ENCODE assay signal across 39 cellular contexts in genomic region chr21:29670228-29670627, GRCh38.
"Had no signal": no experiment of that assay in that cellular context is flagged by ENCODE, and none has a peak within 500 bp of the region (broad histone marks: within the 10 kb centered on the region; RNA-seq: fewer than 3 reads in every experiment).

No MANE protein-coding gene starts in this region.

- ATAC-seq: activated naive CD8-positive, alpha-beta T cell treated with anti-CD3 and anti-CD28 coated beads, Interleukin-2, amount 50 U/mL, for 24 hours; activated T-cell treated with anti-CD3 and anti-CD28 coated beads, Interleukin-2, amount 50 U/mL, for 4 hours; activated T-helper 17 cell treated with anti-CD3 and anti-CD28 coated beads, Interleukin-2, amount 50 U/mL, for 72 hours; body of pancreas had no signal

- H3K36me3 ChIP-seq: adrenal gland, ascending aorta, brain microvascular endothelial cell, breast epithelium, cardiac muscle cell had no signal

- H3K27me3 ChIP-seq: adrenal gland, ascending aorta, body of pancreas, brain microvascular endothelial cell, breast epithelium, cardiac muscle cell had no signal

- DNase-seq: activated effector memory CD4-positive, alpha-beta T cell treated with anti-CD3 and anti-CD28 coated beads, Interleukin-2, amount 50 U/mL, for 16 hours; activated effector memory CD4-positive, alpha-beta T cell treated with Interleukin-2 at 50 U/mL for 16 hours; activated gamma-delta T cell; activated gamma-delta T cell treated with Interleukin-2 at 50 U/mL for 16 hours; activated naive CD4-positive, alpha-beta T cell; activated naive CD4-positive, alpha-beta T cell treated with anti-CD3 and anti-CD28 coated beads for 36 hours; activated naive CD4-positive, alpha-beta T cell treated with anti-CD3 and anti-CD28 coated beads, Interleukin-2, amount 10 ng/mL, durations not matched to agents 7 days and 5 days; activated naive CD4-positive, alpha-beta T cell treated with anti-CD3 and anti-CD28 coated beads, Interleukin-2, amount 50 U/mL, for 16 hours; activated naive CD4-positive, alpha-beta T cell treated with Interleukin-2 at 50 U/mL for 16 hours; activated naive CD8-positive, alpha-beta T cell treated with anti-CD3 and anti-CD28 coated beads for 36 hours; activated naive CD8-positive, alpha-beta T cell treated with anti-CD3 and anti-CD28 coated beads, Interleukin-2, amount 10 ng/mL, durations not matched to agents 7 days and 5 days; activated naive CD8-positive, alpha-beta T cell treated with anti-CD3 and anti-CD28 coated beads, Interleukin-2, amount 50 U/mL, for 24 hours; activated T-cell treated with anti-CD3 and anti-CD28 coated beads, Interleukin-2, amount 50 U/mL, for 1 hour; activated T-cell treated with anti-CD3 and anti-CD28 coated beads, Interleukin-2, amount 50 U/mL, for 4 hours; activated T-cell treated with anti-CD3 and anti-CD28 coated beads, Interleukin-2, amount 50 U/mL, for 48 hours; activated T-cell treated with anti-CD3 and anti-CD28 coated beads, Interleukin-2, amount 50 U/mL, for 72 hours; adrenal gland; amniotic stem cell; amygdala; anterior cingulate cortex; aorta; body of pancreas; brain microvascular endothelial cell; caudate nucleus; central memory CD4-positive, alpha-beta T cell; cerebellar nuclear complex had no signal

- H3K4me3 ChIP-seq: adrenal gland, ascending aorta, body of pancreas, breast epithelium, cardiac muscle cell had no signal

- H3K9me3 Mint-ChIP-seq: activated naive CD4-positive, alpha-beta T cell treated with anti-CD3 and anti-CD28 coated beads for 36 hours; activated naive CD4-positive, alpha-beta T cell treated with anti-CD3 and anti-CD28 coated beads, Interleukin-2, amount 10 ng/mL, durations not matched to agents 7 days and 5 days; activated naive CD4-positive, alpha-beta T cell treated with anti-CD3 and anti-CD28 coated beads, Interleukin-2, amount 50 U/mL, for 24 hours; activated naive CD8-positive, alpha-beta T cell treated with anti-CD3 and anti-CD28 coated beads for 36 hours; activated naive CD8-positive, alpha-beta T cell treated with anti-CD3 and anti-CD28 coated beads, Interleukin-2, amount 50 U/mL, for 24 hours; activated T-cell treated with anti-CD3 and anti-CD28 coated beads, Interleukin-2, amount 50 U/mL, for 72 hours; activated T-helper 1 cell treated with anti-CD3 and anti-CD28 coated beads, Interleukin-12 subunit alpha, Interleukin-12 subunit beta, Interleukin-2, Interleukin-4 antibody, amounts not matched to agents 30 ng/mL and 10 ng/mL and 1 ng/mL, durations not matched to agents 14 hours and 24 hours and 36 hours; activated T-helper 17 cell treated with anti-CD3 and anti-CD28 coated beads, Interleukin-2, amount 50 U/mL, for 72 hours; activated T-helper 2 cell treated with anti-CD3 and anti-CD28 coated beads, Interferon-gamma antibody, Interleukin-2, Interleukin-4, amounts not matched to agents 10 μg/mL and 5 μg/mL and 100 μg/mL, durations not matched to agents 14 hours and 24 hours and 36 hours; brain; central memory CD8-positive, alpha-beta T cell had no signal

- H3K4me1 Mint-ChIP-seq: activated naive CD4-positive, alpha-beta T cell treated with anti-CD3 and anti-CD28 coated beads, Interleukin-2, amount 10 ng/mL, durations not matched to agents 7 days and 5 days; activated naive CD8-positive, alpha-beta T cell treated with anti-CD3 and anti-CD28 coated beads for 36 hours; activated naive CD8-positive, alpha-beta T cell treated with anti-CD3 and anti-CD28 coated beads, Interleukin-2, amount 10 ng/mL, durations not matched to agents 7 days and 5 days; activated T-helper 17 cell treated with anti-CD3 and anti-CD28 coated beads, Interleukin-2, amount 50 U/mL, for 72 hours; central memory CD8-positive, alpha-beta T cell had no signal

- H3K27me3 Mint-ChIP-seq: central memory CD8-positive, alpha-beta T cell had no signal

- H3K27ac ChIP-seq: adrenal gland, ascending aorta, body of pancreas, brain microvascular endothelial cell, breast epithelium, cardiac muscle cell had no signal

- H3K4me1 ChIP-seq: adrenal gland, ascending aorta, body of pancreas, breast epithelium had no signal

- H3K36me3 Mint-ChIP-seq: activated naive CD4-positive, alpha-beta T cell treated with anti-CD3 and anti-CD28 coated beads, Interleukin-2, amount 10 ng/mL, durations not matched to agents 7 days and 5 days; activated naive CD4-positive, alpha-beta T cell treated with anti-CD3 and anti-CD28 coated beads, Interleukin-2, amount 50 U/mL, for 24 hours; activated naive CD4-positive, alpha-beta T cell treated with anti-CD3 and anti-CD28 coated beads, Interleukin-2, amount 50 U/mL, for 72 hours; activated naive CD8-positive, alpha-beta T cell; activated naive CD8-positive, alpha-beta T cell treated with anti-CD3 and anti-CD28 coated beads, Interleukin-2, amount 10 ng/mL, durations not matched to agents 7 days and 5 days; brain had no signal

- H3K27ac Mint-ChIP-seq: activated naive CD4-positive, alpha-beta T cell treated with anti-CD3 and anti-CD28 coated beads for 36 hours; activated naive CD4-positive, alpha-beta T cell treated with anti-CD3 and anti-CD28 coated beads, Interleukin-2, amount 10 ng/mL, durations not matched to agents 7 days and 5 days; activated naive CD4-positive, alpha-beta T cell treated with anti-CD3 and anti-CD28 coated beads, Interleukin-2, amount 50 U/mL, for 24 hours; activated naive CD4-positive, alpha-beta T cell treated with anti-CD3 and anti-CD28 coated beads, Interleukin-2, amount 50 U/mL, for 72 hours; activated naive CD8-positive, alpha-beta T cell; activated naive CD8-positive, alpha-beta T cell treated with anti-CD3 and anti-CD28 coated beads for 36 hours; activated naive CD8-positive, alpha-beta T cell treated with anti-CD3 and anti-CD28 coated beads, Interleukin-2, amount 10 ng/mL, durations not matched to agents 7 days and 5 days; activated naive CD8-positive, alpha-beta T cell treated with anti-CD3 and anti-CD28 coated beads, Interleukin-2, amount 50 U/mL, for 24 hours; activated T-cell treated with anti-CD3 and anti-CD28 coated beads, Interleukin-2, amount 50 U/mL, for 72 hours; activated T-helper 1 cell treated with anti-CD3 and anti-CD28 coated beads, Interleukin-12 subunit alpha, Interleukin-12 subunit beta, Interleukin-2, Interleukin-4 antibody, amounts not matched to agents 30 ng/mL and 10 ng/mL and 1 ng/mL, durations not matched to agents 14 hours and 24 hours and 36 hours; activated T-helper 17 cell treated with anti-CD3 and anti-CD28 coated beads, Interleukin-2, amount 50 U/mL, for 72 hours; activated T-helper 2 cell treated with anti-CD3 and anti-CD28 coated beads, Interferon-gamma antibody, Interleukin-2, Interleukin-4, amounts not matched to agents 10 μg/mL and 5 μg/mL and 100 μg/mL, durations not matched to agents 14 hours and 24 hours and 36 hours; brain had no signal

- FAIRE-seq: astrocyte, bronchial epithelial cell had no signal

- H3K9me3 ChIP-seq: adrenal gland, ascending aorta, body of pancreas, breast epithelium had no signal

- H3K4me3 Mint-ChIP-seq: activated naive CD4-positive, alpha-beta T cell treated with anti-CD3 and anti-CD28 coated beads for 36 hours; activated naive CD4-positive, alpha-beta T cell treated with anti-CD3 and anti-CD28 coated beads, Interleukin-2, amount 10 ng/mL, durations not matched to agents 7 days and 5 days; activated naive CD4-positive, alpha-beta T cell treated with anti-CD3 and anti-CD28 coated beads, Interleukin-2, amount 50 U/mL, for 24 hours; activated naive CD8-positive, alpha-beta T cell; activated naive CD8-positive, alpha-beta T cell treated with anti-CD3 and anti-CD28 coated beads for 36 hours; activated naive CD8-positive, alpha-beta T cell treated with anti-CD3 and anti-CD28 coated beads, Interleukin-2, amount 10 ng/mL, durations not matched to agents 7 days and 5 days; activated naive CD8-positive, alpha-beta T cell treated with anti-CD3 and anti-CD28 coated beads, Interleukin-2, amount 50 U/mL, for 24 hours; activated T-cell treated with anti-CD3 and anti-CD28 coated beads, Interleukin-2, amount 50 U/mL, for 4 hours; activated T-cell treated with anti-CD3 and anti-CD28 coated beads, Interleukin-2, amount 50 U/mL, for 72 hours; activated T-helper 1 cell treated with anti-CD3 and anti-CD28 coated beads, Interleukin-12 subunit alpha, Interleukin-12 subunit beta, Interleukin-2, Interleukin-4 antibody, amounts not matched to agents 30 ng/mL and 10 ng/mL and 1 ng/mL, durations not matched to agents 14 hours and 24 hours and 36 hours; activated T-helper 17 cell treated with anti-CD3 and anti-CD28 coated beads, Interleukin-2, amount 50 U/mL, for 72 hours; brain; central memory CD8-positive, alpha-beta T cell had no signal
